In genomic region chr11:65571940-65572339, GRCh38 we compare ENCODE assay signal across 8 cellular contexts. TPM values are rescaled to one million over a fixed set of nuclear protein-coding genes. Genes with fewer than 3 reads are reported as not detected.
A peak's percentile ranks its signal among the peaks of the same experiment; 100 is the strongest.
DNase-seq lines count a peak whose midpoint lies in the region; ATAC-seq and TF ChIP-seq lines count a peak whose summit lies in the region.

No MANE protein-coding gene starts in this region.

- H3K79me2 ChIP-seq in PC-9 (ENCODE audit: low read depth) = peaks cover 58% of the 10 kb centered on the region

- H3K4me3 ChIP-seq in AG04450 (ENCODE audit: low read depth, low read length) = peak overlapping the region; percentile 77
- peak overlapping the region; percentile 73 for H3K4me3 ChIP-seq in PC-9

- peak overlapping the region; percentile 87 to 99 for H3K27ac Mint-ChIP-seq in natural killer cell treated with Interleukin-12 subunit alpha and Interleukin-12 subunit beta and Interleukin-15 and Interleukin-18, amount 100 ng/mL, for 72 hours

- ATAC-seq in natural killer cell treated with Interleukin-12 subunit alpha and Interleukin-12 subunit beta and Interleukin-15 and Interleukin-18, amount 100 ng/mL, for 72 hours = no peak

- no peaks in the 10 kb centered on the region for H3K9me3 Mint-ChIP-seq in natural killer cell treated with Interleukin-12 subunit alpha and Interleukin-12 subunit beta and Interleukin-15 and Interleukin-18, amount 100 ng/mL, for 72 hours

- no peaks in the 10 kb centered on the region for H3K36me3 Mint-ChIP-seq in natural killer cell treated with Interleukin-12 subunit alpha and Interleukin-12 subunit beta and Interleukin-15 and Interleukin-18, amount 100 ng/mL, for 72 hours

- BruUV-seq in PC-9 (replicated peaks; lab: Mats Ljungman, UMichigan) = no TSS peak

- intact Hi-C loops in PC-9 (cut with micrococcal nuclease; ENCODE audit: unreplicated experiment) = loop anchor here (2.0 to 5.0 kb wide), 7 partner anchors 45 to 480 kb away; partner anchors contain the start of genes CST6, KAT5, NEAT1 and SCYL1

- no peaks in the 10 kb centered on the region for H4K20me1 ChIP-seq in PC-9 (ENCODE audit: insufficient read depth)

- H3K4me3 Mint-ChIP-seq in natural killer cell treated with Interleukin-12 subunit alpha and Interleukin-12 subunit beta and Interleukin-15 and Interleukin-18, amount 100 ng/mL, for 72 hours = peak overlapping the region; percentile 89

- no peaks in the 10 kb centered on the region for H3K9me2 ChIP-seq in PC-9 (ENCODE audit: insufficient read depth)

- peaks cover 70% of the 10 kb centered on the region for H3F3A ChIP-seq in PC-9 (ENCODE audit: insufficient read depth, low read depth)

- H3K27ac ChIP-seq in AG04450 (ENCODE audit: low read depth, low read length) (no peak overlapping the region), PC-9 (no peak overlapping the region)

- H3K9me3 ChIP-seq in AG04450 (ENCODE audit: control insufficient read depth, insufficient read depth, low read length) = peaks cover 4% of the 10 kb centered on the region; the same call in 1 of the 2 replicates
- no peaks in the 10 kb centered on the region for H3K9me3 ChIP-seq in PC-9 (ENCODE audit: insufficient read depth, low read depth)

- CTCF ChIA-PET in AG04450 (lab: Charles Lee) (interaction anchor here (0.6 to 4.1 kb wide), 6 partner anchors 10 to 531 kb away, joined by 3 to 20 read pairs (median 5); no protein-coding TSS in a partner anchor), PC-9 (lab: Charles Lee) (interaction anchor here (0.6 to 3.4 kb wide), 10 partner anchors 11 to 413 kb away, joined by 3 to 30 read pairs (median 10); partner anchors contain the start of gene PCNX3)

- peak; percentile 41; the same call in 1 of the 2 replicates for TF ChIP-seq CTCF in AG04450 (IDR thresholded peaks at IDR 0.05; ENCODE audit: low read depth, low read length)
- peak; percentile 33; the same call in 1 of the 3 replicates for TF ChIP-seq CTCF in GM12872 (IDR thresholded peaks at IDR 0.05; ENCODE audit: insufficient read depth, low read depth, low read length)
- peak; percentile 70 for TF ChIP-seq CTCF in PC-9 (conservative IDR thresholded peaks at IDR 0.05)

- POLR2A ChIA-PET in AG04450 (lab: Yijun Ruan, JAX) = interaction anchor here (0.7 to 1.5 kb wide), 4 partner anchors 11 to 148 kb away, joined by 4 to 8 read pairs (median 6); partner anchors contain the start of genes LTBP3 and NEAT1
- POLR2A ChIA-PET in PC-9 (lab: Charles Lee; ENCODE audit: unreplicated experiment) = interaction anchor here (0.5 to 1.5 kb wide), 9 partner anchors 19 to 364 kb away, joined by 3 to 47 read pairs (median 4); no protein-coding TSS in a partner anchor

- peaks cover 49 to 63% of the 10 kb centered on the region in 2 donors for H3K4me1 Mint-ChIP-seq in natural killer cell treated with Interleukin-12 subunit alpha and Interleukin-12 subunit beta and Interleukin-15 and Interleukin-18, amount 100 ng/mL, for 72 hours (ENCODE audit: low read depth in 2 of 2)

- H3K27me3 ChIP-seq in AG04450 (ENCODE audit: control insufficient read depth, insufficient read depth, low read length) (no peaks in the 10 kb centered on the region), PC-9 (ENCODE audit: insufficient read depth, low read depth) (no peaks in the 10 kb centered on the region)

- peak overlapping the region; percentile 96 for H3K4me2 ChIP-seq in PC-9

- H3K36me3 ChIP-seq in PC-9 (ENCODE audit: low read depth) = peaks cover 5% of the 10 kb centered on the region; the same call in 1 of the 2 replicates

- H3K4me1 ChIP-seq in PC-9 (replicated peaks; ENCODE audit: insufficient read depth) = peaks cover 55% of the 10 kb centered on the region

- DNase-seq in AG04450 (ENCODE audit: low read depth, low spot score) = no peak
- peak; percentile 56 to 75 for DNase-seq in PC-9
- peak; percentile 47 to 76 for DNase-seq in dermis microvascular lymphatic vessel endothelial cell (ENCODE audit: low read depth in 2 of 2)
- DNase-seq in natural killer cell treated with Interleukin-12 subunit alpha and Interleukin-12 subunit beta and Interleukin-15 and Interleukin-18, amount 100 ng/mL, for 72 hours (ENCODE audit: low spot score) = no peak
- no peak for DNase-seq in putamen (ENCODE audit: low spot score)
- DNase-seq in stimulated activated naive CD4-positive, alpha-beta T cell (lab: John Stamatoyannopoulos, UW) = no peak
- DNase-seq in midbrain (lab: John Stamatoyannopoulos, UW) = no peak

- H3K27me3 Mint-ChIP-seq in natural killer cell treated with Interleukin-12 subunit alpha and Interleukin-12 subunit beta and Interleukin-15 and Interleukin-18, amount 100 ng/mL, for 72 hours = no peaks in the 10 kb centered on the region

- H2AFZ ChIP-seq in PC-9 = no peak overlapping the region

RNA-seq across cellular contexts. Expression of gene FAM89B, which starts 0.4 kb away (rescaled TPM):
- polyA plus RNA-seq in AG04450 (2011; rRNA removed) = 28.8 and 40.8 TPM in 2 replicates
- polyA minus RNA-seq in AG04450 (2011; rRNA and poly(A)+ RNA removed) = 16.5 and 25.0 TPM in 2 replicates
- 51.7 and 53.3 TPM in 2 replicates for total RNA-seq in PC-9 (2021)
- 12.2 and 23.8 TPM in 2 replicates for total RNA-seq in dermis microvascular lymphatic vessel endothelial cell
- 10 to 100 TPM; 38.0 to 71.5 TPM for total RNA-seq in natural killer cell treated with Interleukin-12 subunit alpha and Interleukin-12 subunit beta and Interleukin-15 and Interleukin-18, amount 100 ng/mL, for 72 hours

RNA-seq across cellular contexts. Expression of gene ZNRD2, which starts 1.7 kb away (rescaled TPM):
- 23.5 and 44.3 TPM in 2 replicates for polyA plus RNA-seq in AG04450 (2011; rRNA removed)
- 6.1 and 6.3 TPM in 2 replicates for polyA minus RNA-seq in AG04450 (2011; rRNA and poly(A)+ RNA removed)
- total RNA-seq in PC-9 (2021) (51.4 and 53.5 TPM in 2 replicates), dermis microvascular lymphatic vessel endothelial cell (37.6 and 37.7 TPM in 2 replicates)
- 10 to 100 TPM; 55.8 to 89.3 TPM for total RNA-seq in natural killer cell treated with Interleukin-12 subunit alpha and Interleukin-12 subunit beta and Interleukin-15 and Interleukin-18, amount 100 ng/mL, for 72 hours

RNA-seq across cellular contexts. Expression of gene EHBP1L1, which starts 3.9 kb away (rescaled TPM):
- 11.3 and 15.2 TPM in 2 replicates for polyA plus RNA-seq in AG04450 (2011; rRNA removed)
- 11.4 and 14.3 TPM in 2 replicates for polyA minus RNA-seq in AG04450 (2011; rRNA and poly(A)+ RNA removed)
- total RNA-seq in PC-9 (2021) (123 and 170 TPM in 2 replicates), dermis microvascular lymphatic vessel endothelial cell (2.5 and 4.7 TPM in 2 replicates)
- total RNA-seq in natural killer cell treated with Interleukin-12 subunit alpha and Interleukin-12 subunit beta and Interleukin-15 and Interleukin-18, amount 100 ng/mL, for 72 hours = 100 to 1,000 TPM; 156 to 188 TPM

RNA-seq across cellular contexts. Expression of gene LTBP3, which starts 13.8 kb away (rescaled TPM):
- polyA plus RNA-seq in AG04450 (2011; rRNA removed) = 25.3 and 49.2 TPM in 2 replicates
- 17.7 and 25.7 TPM in 2 replicates for polyA minus RNA-seq in AG04450 (2011; rRNA and poly(A)+ RNA removed)
- 455 and 553 TPM in 2 replicates for total RNA-seq in PC-9 (2021)
- 13.1 and 41.7 TPM in 2 replicates for total RNA-seq in dermis microvascular lymphatic vessel endothelial cell
- 10 to 100 TPM; 42.3 to 60.2 TPM for total RNA-seq in natural killer cell treated with Interleukin-12 subunit alpha and Interleukin-12 subunit beta and Interleukin-15 and Interleukin-18, amount 100 ng/mL, for 72 hours

RNA-seq across cellular contexts. Expression of gene KCNK7, which starts 23.7 kb away (rescaled TPM):
- 0.17 TPM in 1 of 2 replicates, not detected in the other for polyA plus RNA-seq in AG04450 (2011; rRNA removed)
- not detected in 2 replicates for polyA minus RNA-seq in AG04450 (2011; rRNA and poly(A)+ RNA removed)
- total RNA-seq in PC-9 (2021) = 2.1 TPM in 1 of 2 replicates, not detected in the other
- under 0.01 and 0.13 TPM in 2 replicates for total RNA-seq in dermis microvascular lymphatic vessel endothelial cell
- total RNA-seq in natural killer cell treated with Interleukin-12 subunit alpha and Interleukin-12 subunit beta and Interleukin-15 and Interleukin-18, amount 100 ng/mL, for 72 hours = 1 to 10 TPM; 2.3 to 2.8 TPM

Comparison
In these comparisons a context has a peak if more than half of its experiments do, and no peak if none do; other contexts are left out.
1. DNase-seq: peak in PC-9 (2 of 2) and dermis microvascular lymphatic vessel endothelial cell (2 of 2); none in AG04450 (single experiment), natural killer cell treated with Interleukin-12 subunit alpha and Interleukin-12 subunit beta and Interleukin-15 and Interleukin-18, amount 100 ng/mL, for 72 hours (single experiment), putamen (single experiment), stimulated activated naive CD4-positive, alpha-beta T cell (0 of 6) and midbrain (single experiment).
2. RNA of gene EHBP1L1, which starts 3.9 kb away (total RNA-seq): 156 to 188 TPM in natural killer cell treated with Interleukin-12 subunit alpha and Interleukin-12 subunit beta and Interleukin-15 and Interleukin-18, amount 100 ng/mL, for 72 hours and 123 to 170 TPM in PC-9; 2.5 to 4.7 TPM in dermis microvascular lymphatic vessel endothelial cell; every median in the first group is over 10 times any median in the second.
3. Peak in every context shown above with its lines, with median percentiles within 50 percentile points of each other: CTCF ChIP-seq.